ENCODE assay signal across 17 cellular contexts in genomic region chr15:35784745-35785144, GRCh38.
DNase-seq lines count a peak whose midpoint lies in the region; ATAC-seq and TF ChIP-seq lines count a peak whose summit lies in the region.
"Had no signal": no experiment of that assay in that cellular context is flagged by ENCODE, and none has a peak within 500 bp of the region (broad histone marks: within the 10 kb centered on the region; RNA-seq: fewer than 3 reads in every experiment).

No MANE protein-coding gene starts in this region.

- no peaks in the 10 kb centered on the region for H3K4me1 Mint-ChIP-seq in activated CD8-positive, alpha-beta T cell treated with anti-CD3 and anti-CD28 coated beads for 36 hours (ENCODE audit: low read depth)
- H3K4me1 Mint-ChIP-seq: CD8-positive, alpha-beta memory T cell had no signal

- H3K27me3 ChIP-seq in testis, result no peaks in the 10 kb centered on the region
- H3K27me3 ChIP-seq: neutrophil, SJCRH30 had no signal

- POLR2A ChIA-PET in activated CD8-positive, alpha-beta T cell treated with anti-CD3 and anti-CD28 coated beads for 36 hours (lab: Charles Lee), result no interaction called here

- WGBS in testis, 2 donors, result 50 to 56% methylated on average over 2 of the region's 2 CpGs

- no peak for TF ChIP-seq POLR2A in testis (IDR thresholded peaks at IDR 0.05)

- H3K36me3 Mint-ChIP-seq in activated CD8-positive, alpha-beta T cell treated with anti-CD3 and anti-CD28 coated beads for 36 hours (ENCODE audit: low read depth), result no peaks in the 10 kb centered on the region
- H3K36me3 Mint-ChIP-seq: CD8-positive, alpha-beta memory T cell had no signal

- no peak overlapping the region for H3K27ac Mint-ChIP-seq in activated CD8-positive, alpha-beta T cell treated with anti-CD3 and anti-CD28 coated beads for 36 hours
- H3K27ac Mint-ChIP-seq: CD8-positive, alpha-beta memory T cell had no signal

- no peak overlapping the region for H3K27ac ChIP-seq in testis
- H3K27ac ChIP-seq: A549, neutrophil, SJCRH30, skin epidermis had no signal

- H3K4me3 Mint-ChIP-seq in activated CD8-positive, alpha-beta T cell treated with anti-CD3 and anti-CD28 coated beads for 36 hours, result no peak overlapping the region

- intact Hi-C loops in testis (cut with DNase I; ENCODE audit: low total_unique reads), result no loop called here
- intact Hi-C loops in activated CD8-positive, alpha-beta T cell treated with anti-CD3 and anti-CD28 coated beads for 36 hours (cut with micrococcal nuclease), result no loop called here

- no peak overlapping the region for H3K4me3 ChIP-seq in astrocyte of the spinal cord (ENCODE audit: low read depth, low read length)
- H3K4me3 ChIP-seq in testis, result no peak overlapping the region
- H3K4me3 ChIP-seq: A549, SJCRH30, skin epidermis had no signal

- H3K27me3 Mint-ChIP-seq in activated CD8-positive, alpha-beta T cell treated with anti-CD3 and anti-CD28 coated beads for 36 hours, result no peaks in the 10 kb centered on the region
- H3K27me3 Mint-ChIP-seq: CD8-positive, alpha-beta memory T cell had no signal

- no peaks in the 10 kb centered on the region for H3K9me3 Mint-ChIP-seq in activated CD8-positive, alpha-beta T cell treated with anti-CD3 and anti-CD28 coated beads for 36 hours

- DNase-seq in NCI-H2029 treated with DMSO at 0.1 percent for 48 hours (lab: John Stamatoyannopoulos, UW) (peak; percentile 1), NCI-H2029 (lab: John Stamatoyannopoulos, UW) (no peak), NCI-H2107 (lab: John Stamatoyannopoulos, UW) (peak; percentile 32), astrocyte of the spinal cord (ENCODE audit: low read depth, low spot score) (peak; percentile 13), testis (peak; percentile 24)
- no peak for DNase-seq in activated CD8-positive, alpha-beta T cell treated with anti-CD3 and anti-CD28 coated beads for 36 hours
- DNase-seq: activated naive CD4-positive, alpha-beta T cell treated with anti-CD3 and anti-CD28 coated beads, Interleukin-2, amount 50 U/mL, for 16 hours; CD8-positive, alpha-beta memory T cell; central memory CD4-positive, alpha-beta T cell; KBM-7; left ventricle myocardium superior had no signal

- no peaks in the 10 kb centered on the region for H3K36me3 ChIP-seq in testis (ENCODE audit: low read depth, missing control alignments)
- H3K36me3 ChIP-seq: neutrophil, SJCRH30 had no signal

- H3K9me3 ChIP-seq in testis, result no peaks in the 10 kb centered on the region
- H3K9me3 ChIP-seq: A549, neutrophil, SJCRH30 had no signal

- ATAC-seq in GM21825 (IDR thresholded peaks at IDR 0.05; ENCODE audit: unreplicated experiment), result no peak
- no peak for ATAC-seq in GM21529 (IDR thresholded peaks at IDR 0.05; ENCODE audit: unreplicated experiment)
- ATAC-seq in activated CD8-positive, alpha-beta T cell treated with anti-CD3 and anti-CD28 coated beads for 36 hours, result no peak
- ATAC-seq: A549, left ventricle myocardium superior had no signal

- TF ChIP-seq CTCF in astrocyte of the spinal cord (IDR thresholded peaks at IDR 0.05; ENCODE audit: low read depth, low read length) (no peak), testis (IDR thresholded peaks at IDR 0.05) (no peak)
- no peak for TF ChIP-seq CTCF in activated CD8-positive, alpha-beta T cell treated with anti-CD3 and anti-CD28 coated beads for 36 hours (IDR thresholded peaks at IDR 0.05)

- in situ Hi-C loops in astrocyte of the spinal cord (cut with HindIII; ENCODE audit: low sequenced_read_pairs), result no loop called here

- no peaks in the 10 kb centered on the region for H3K4me1 ChIP-seq in testis
- H3K4me1 ChIP-seq: A549, SJCRH30 had no signal

- CTCF ChIA-PET in activated CD8-positive, alpha-beta T cell treated with anti-CD3 and anti-CD28 coated beads for 36 hours (lab: Charles Lee), result no interaction called here

Comparison
In these comparisons a context has a peak if more than half of its experiments do, and no peak if none do; other contexts are left out.
1. DNase-seq: peak in NCI-H2029 treated with DMSO at 0.1 percent for 48 hours (single experiment), NCI-H2107 (single experiment), astrocyte of the spinal cord (single experiment) and testis (single experiment); none in NCI-H2029 (single experiment) and activated CD8-positive, alpha-beta T cell treated with anti-CD3 and anti-CD28 coated beads for 36 hours (single experiment).